ENCODE assay signal across 8 cellular contexts in the genomic region with DNA sequence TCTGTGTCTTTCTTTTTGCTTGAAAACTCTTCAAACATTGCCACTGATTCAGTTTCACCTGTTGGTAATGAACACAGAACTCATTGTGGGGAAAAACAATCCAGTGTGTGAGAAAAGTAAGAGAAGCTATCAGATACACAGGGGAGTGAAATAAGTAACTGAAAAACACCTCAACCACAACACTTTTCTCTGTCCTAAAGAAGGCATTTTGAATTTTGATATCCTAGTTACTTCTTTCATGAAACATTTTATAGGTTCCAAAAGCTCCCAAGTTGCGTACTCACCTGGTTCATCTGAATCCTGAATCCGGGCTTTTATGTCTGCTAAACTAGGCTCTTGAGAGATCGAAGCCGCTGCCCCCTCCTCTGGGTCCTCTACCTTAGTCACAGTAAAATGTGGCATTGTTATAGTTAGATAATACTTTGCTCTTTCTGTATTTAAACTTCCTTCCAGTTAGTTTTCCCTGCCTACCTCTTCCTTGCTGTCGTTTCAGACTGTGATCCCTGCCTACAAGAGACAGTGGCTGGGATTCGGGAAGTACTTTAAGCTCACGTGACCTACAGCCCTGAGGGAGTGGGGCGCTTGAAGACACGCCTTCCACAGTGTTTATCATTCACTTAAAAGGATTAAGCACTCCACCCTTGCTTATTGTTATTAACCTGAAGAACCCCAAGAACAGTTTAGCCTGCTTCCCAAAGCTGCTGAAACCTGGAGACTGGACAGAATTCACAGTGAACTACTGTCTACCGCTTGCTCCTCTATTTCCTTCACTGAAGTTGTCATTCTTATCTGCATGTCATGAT. TPM values are rescaled to one million over a fixed set of nuclear protein-coding genes. Genes with fewer than 3 reads are reported as not detected.
A peak's percentile ranks its signal among the peaks of the same experiment; 100 is the strongest.
DNase-seq lines count a peak whose midpoint lies in the region; ATAC-seq and TF ChIP-seq lines count a peak whose summit lies in the region.

No MANE protein-coding gene starts in this region.

- H3K4me1 Mint-ChIP-seq in CD8-positive, alpha-beta memory T cell: peaks cover 34 to 60% (median 51%) of the 10 kb centered on the region in 3 donors
- peaks cover 33 to 69% of the 10 kb centered on the region in 2 donors for H3K4me1 Mint-ChIP-seq in stimulated activated naive B cell treated with anti-CD40 and anti-IgM and Interleukin-4, amounts not matched to agents 10 μg/mL and 1 μg/mL and 100 μg/mL, for 72 hours

- H2AFZ ChIP-seq in OCI-LY3 (ENCODE audit: low read depth, low read length): peak overlapping the region; percentile 66

- H3K27me3 Mint-ChIP-seq in CD8-positive, alpha-beta memory T cell: no peaks in the 10 kb centered on the region
- no peaks in the 10 kb centered on the region for H3K27me3 Mint-ChIP-seq in stimulated activated naive B cell treated with anti-CD40 and anti-IgM and Interleukin-4, amounts not matched to agents 10 μg/mL and 1 μg/mL and 100 μg/mL, for 72 hours

- DNase-seq in CD8-positive, alpha-beta memory T cell: peak in 1 of 5 donors; percentile 39
- DNase-seq in choroid plexus epithelial cell (ENCODE audit: low read depth) (peak; percentile 74), kidney epithelial cell (ENCODE audit: low read depth) (no peak), COR-L47 (lab: John Stamatoyannopoulos, UW) (no peak)
- DNase-seq in stimulated activated naive B cell treated with anti-CD40 and anti-IgM and Interleukin-4, amounts not matched to agents 10 μg/mL and 1 μg/mL and 100 μg/mL, for 72 hours: no peak

- H3K9me3 ChIP-seq in CD8-positive, alpha-beta memory T cell (ENCODE audit: low read length): no peaks in the 10 kb centered on the region
- no peaks in the 10 kb centered on the region for H3K9me3 ChIP-seq in OCI-LY3 (ENCODE audit: insufficient read depth, low read length)

- peak overlapping the region in 7 of 8 donors; percentile 76 to 98 (median 90) for H3K27ac Mint-ChIP-seq in CD8-positive, alpha-beta memory T cell
- peak overlapping the region; percentile 93 for H3K27ac Mint-ChIP-seq in stimulated activated naive B cell treated with anti-CD40 and anti-IgM and Interleukin-4, amounts not matched to agents 10 μg/mL and 1 μg/mL and 100 μg/mL, for 72 hours

- peak overlapping the region; percentile 77 to 97 (median 92) for H3K4me3 Mint-ChIP-seq in CD8-positive, alpha-beta memory T cell
- peak overlapping the region; percentile 95 to 97 for H3K4me3 Mint-ChIP-seq in stimulated activated naive B cell treated with anti-CD40 and anti-IgM and Interleukin-4, amounts not matched to agents 10 μg/mL and 1 μg/mL and 100 μg/mL, for 72 hours

- H3K36me3 ChIP-seq in CD8-positive, alpha-beta memory T cell (ENCODE audit: insufficient read depth, low read length): no peaks in the 10 kb centered on the region
- H3K36me3 ChIP-seq in OCI-LY3 (replicated peaks; ENCODE audit: low read depth, low read length) (no peaks in the 10 kb centered on the region), kidney epithelial cell (ENCODE audit: control insufficient read depth, insufficient read depth, low read length) (no peaks in the 10 kb centered on the region)

- peak overlapping the region; percentile 57 for H3K4me3 ChIP-seq in CD8-positive, alpha-beta memory T cell (ENCODE audit: low read length)
- H3K4me3 ChIP-seq in OCI-LY3 (ENCODE audit: low read length) (peak overlapping the region; percentile 74), choroid plexus epithelial cell (ENCODE audit: low read depth, low read length) (peak overlapping the region; percentile 66), kidney epithelial cell (ENCODE audit: low read depth, low read length) (peak overlapping the region; percentile 43)

- POLR2A ChIA-PET in CD8-positive, alpha-beta memory T cell (lab: Charles Lee): interaction anchor here (1.0 to 2.6 kb wide), 2 partner anchors 10 to 19 kb away, joined by 4 to 13 read pairs; partner anchors contain the start of gene SLC12A6

- peak; percentile 59 for ATAC-seq in GM19035 (IDR thresholded peaks at IDR 0.05; ENCODE audit: unreplicated experiment)
- peak; percentile 57 for ATAC-seq in HG03442 (IDR thresholded peaks at IDR 0.05; ENCODE audit: unreplicated experiment)
- peak; percentile 79 for ATAC-seq in stimulated activated naive B cell treated with anti-CD40 and anti-IgM and Interleukin-4, amounts not matched to agents 10 μg/mL and 1 μg/mL and 100 μg/mL, for 72 hours (replicated peaks)

- no peaks in the 10 kb centered on the region for H3K9me3 Mint-ChIP-seq in CD8-positive, alpha-beta memory T cell
- H3K9me3 Mint-ChIP-seq in stimulated activated naive B cell treated with anti-CD40 and anti-IgM and Interleukin-4, amounts not matched to agents 10 μg/mL and 1 μg/mL and 100 μg/mL, for 72 hours: peaks cover 0 to 2% of the 10 kb centered on the region in 2 donors

- TF ChIP-seq CTCF in OCI-LY3 (IDR thresholded peaks at IDR 0.05; ENCODE audit: low read depth, low read length): no peak
- no peak for TF ChIP-seq CTCF in choroid plexus epithelial cell (conservative IDR thresholded peaks at IDR 0.05; ENCODE audit: low read depth, low read length)
- TF ChIP-seq CTCF in kidney epithelial cell (IDR thresholded peaks at IDR 0.05; ENCODE audit: insufficient read depth, low read length, poor library complexity, severe bottlenecking): no peak

- no peak overlapping the region for H3K27ac ChIP-seq in CD8-positive, alpha-beta memory T cell (ENCODE audit: low read depth, low read length)
- H3K27ac ChIP-seq in OCI-LY3 (ENCODE audit: low read length): no peak overlapping the region

- H3K79me2 ChIP-seq in OCI-LY3 (ENCODE audit: low read length): no peaks in the 10 kb centered on the region

- peak overlapping the region; percentile 48 for H3K4me2 ChIP-seq in OCI-LY3 (ENCODE audit: low read length)

- H3K4me1 ChIP-seq in CD8-positive, alpha-beta memory T cell (ENCODE audit: insufficient read depth, low read length): peaks cover 11% of the 10 kb centered on the region
- H3K4me1 ChIP-seq in OCI-LY3 (ENCODE audit: low read length): 0 out of 2 replicates have a peak, but pooled peaks cover 4% of the 10 kb centered on the region

- peaks cover 10 to 19% (median 10%) of the 10 kb centered on the region in 3 donors for H3K36me3 Mint-ChIP-seq in CD8-positive, alpha-beta memory T cell
- H3K36me3 Mint-ChIP-seq in stimulated activated naive B cell treated with anti-CD40 and anti-IgM and Interleukin-4, amounts not matched to agents 10 μg/mL and 1 μg/mL and 100 μg/mL, for 72 hours: peaks cover 17 to 34% of the 10 kb centered on the region in 2 donors

- H3K27me3 ChIP-seq in CD8-positive, alpha-beta memory T cell (ENCODE audit: insufficient read depth, low read length, poor library complexity, severe bottlenecking): no peaks in the 10 kb centered on the region
- H3K27me3 ChIP-seq in OCI-LY3 (ENCODE audit: low read depth, low read length) (no peaks in the 10 kb centered on the region), kidney epithelial cell (ENCODE audit: control insufficient read depth, insufficient read depth, low read length) (no peaks in the 10 kb centered on the region)

- CTCF ChIA-PET in CD8-positive, alpha-beta memory T cell (lab: Charles Lee): interaction anchor here (0.7 to 2.4 kb wide), 6 partner anchors 10 to 49 kb away, joined by 3 to 14 read pairs (median 3); partner anchors contain the start of genes LPCAT4, NOP10, NUTM1 and SLC12A6

- no peaks in the 10 kb centered on the region for H4K20me1 ChIP-seq in OCI-LY3 (ENCODE audit: insufficient read depth, low read length)

- H3K9ac ChIP-seq in OCI-LY3 (ENCODE audit: low read length): peak overlapping the region; percentile 20

RNA-seq across cellular contexts. Expression of gene SLC12A6, which starts 19.1 kb away (rescaled TPM):
- total RNA-seq in CD8-positive, alpha-beta memory T cell: 10 to 100 TPM; 19.2 to 20.6 TPM
- 7.1 TPM for polyA plus RNA-seq in CD8-positive, alpha-beta memory T cell
- total RNA-seq in kidney epithelial cell: 15.2 and 16.4 TPM in 2 replicates

RNA-seq across cellular contexts. Expression of gene NOP10, which starts 24.5 kb away (rescaled TPM):
- total RNA-seq in CD8-positive, alpha-beta memory T cell: 100 to 1,000 TPM; 284 to 292 TPM
- polyA plus RNA-seq in CD8-positive, alpha-beta memory T cell: 294 TPM
- total RNA-seq in kidney epithelial cell: 355 and 365 TPM in 2 replicates

RNA-seq across cellular contexts. Expression of gene NUTM1, which starts 24.6 kb away (rescaled TPM):
- not detected for total RNA-seq in CD8-positive, alpha-beta memory T cell
- polyA plus RNA-seq in CD8-positive, alpha-beta memory T cell: not detected
- total RNA-seq in kidney epithelial cell: not detected in 2 replicates

RNA-seq across cellular contexts. Expression of gene LPCAT4, which starts 48.5 kb away (rescaled TPM):
- total RNA-seq in CD8-positive, alpha-beta memory T cell: 10 to 100 TPM; 49.5 to 57.4 TPM
- 17.4 TPM for polyA plus RNA-seq in CD8-positive, alpha-beta memory T cell
- 21.1 and 26.2 TPM in 2 replicates for total RNA-seq in kidney epithelial cell
